ENCODE assay signal across 8 cellular contexts in genomic region chr2:101698419-101699190, GRCh38. TPM values are rescaled to one million over a fixed set of nuclear protein-coding genes. Genes with fewer than 3 reads are reported as not detected.
DNase-seq lines count a peak whose midpoint lies in the region; ATAC-seq, FAIRE-seq and TF ChIP-seq lines count a peak whose summit lies in the region.

No MANE protein-coding gene starts in this region.

- H3K36me3 Mint-ChIP-seq in natural killer cell treated with Interleukin-12 subunit alpha and Interleukin-12 subunit beta and Interleukin-15 and Interleukin-18, amount 100 ng/mL, for 72 hours = peaks cover 13% of the 10 kb centered on the region

- intact Hi-C loops in pancreas (cut with DNase I) = no loop called here

- no peaks in the 10 kb centered on the region for H3K9me3 ChIP-seq in pancreas

- peaks cover 0 to 2% of the 10 kb centered on the region in 2 donors for H3K27me3 Mint-ChIP-seq in natural killer cell treated with Interleukin-12 subunit alpha and Interleukin-12 subunit beta and Interleukin-15 and Interleukin-18, amount 100 ng/mL, for 72 hours

- TF ChIP-seq CTCF in epithelial cell of esophagus (IDR thresholded peaks at IDR 0.05; ENCODE audit: insufficient read depth, low read depth, low read length, missing control alignments) (no peak), pancreas (IDR thresholded peaks at IDR 0.05) (no peak)

- H3K4me3 ChIP-seq in epithelial cell of esophagus (ENCODE audit: low read length) = peak overlapping the region; percentile 86
- H3K4me3 ChIP-seq in pancreas = peak overlapping the region; percentile 36 to 65 (median 54)

- H3K36me3 ChIP-seq in pancreas = no peaks in the 10 kb centered on the region

- H3K4me3 Mint-ChIP-seq in natural killer cell treated with Interleukin-12 subunit alpha and Interleukin-12 subunit beta and Interleukin-15 and Interleukin-18, amount 100 ng/mL, for 72 hours = no peak overlapping the region

- ATAC-seq in pancreas (no peak), GM19328 (IDR thresholded peaks at IDR 0.05; ENCODE audit: unreplicated experiment) (no peak), GM21717 (IDR thresholded peaks at IDR 0.05; ENCODE audit: unreplicated experiment) (no peak)
- no peak for ATAC-seq in natural killer cell treated with Interleukin-12 subunit alpha and Interleukin-12 subunit beta and Interleukin-15 and Interleukin-18, amount 100 ng/mL, for 72 hours

- peaks cover 16 to 24% of the 10 kb centered on the region in 2 donors for H3K4me1 Mint-ChIP-seq in natural killer cell treated with Interleukin-12 subunit alpha and Interleukin-12 subunit beta and Interleukin-15 and Interleukin-18, amount 100 ng/mL, for 72 hours (ENCODE audit: low read depth in 2 of 2)

- WGBS in pancreas, 2 donors = 9 to 11% methylated on average over 15 of the region's 15 CpGs

- H3K27ac ChIP-seq in pancreas = peak overlapping the region in 2 of 4 donors; percentile 50 to 60

- DNase-seq in stimulated activated CD4-positive, alpha-beta T cell treated with anti-CD3 and anti-CD28 coated beads, Interleukin-15, amount 100 ng/mL, for 24 hours = peak; percentile 28
- DNase-seq in stimulated activated CD4-positive, alpha-beta T cell treated with anti-CD3 and anti-CD28 coated beads, Interleukin-1b, Interleukin-23, amount 100 ng/mL, for 48 hours = no peak
- DNase-seq in OCI-M1 (lab: John Stamatoyannopoulos, UW) = peak; percentile 52
- peak; percentile 59 for DNase-seq in epithelial cell of esophagus (ENCODE audit: low read depth)
- DNase-seq in pancreas = peak in 1 of 6 donors; percentile 29
- no peak for DNase-seq in natural killer cell treated with Interleukin-12 subunit alpha and Interleukin-12 subunit beta and Interleukin-15 and Interleukin-18, amount 100 ng/mL, for 72 hours (ENCODE audit: low spot score)

- no peak overlapping the region for H3K27ac Mint-ChIP-seq in natural killer cell treated with Interleukin-12 subunit alpha and Interleukin-12 subunit beta and Interleukin-15 and Interleukin-18, amount 100 ng/mL, for 72 hours

- no peaks in the 10 kb centered on the region for H3K27me3 ChIP-seq in pancreas

- no peaks in the 10 kb centered on the region for H3K9me3 Mint-ChIP-seq in natural killer cell treated with Interleukin-12 subunit alpha and Interleukin-12 subunit beta and Interleukin-15 and Interleukin-18, amount 100 ng/mL, for 72 hours

- FAIRE-seq in pancreas (lab: Jason Lieb, UNC) = no peak

- peaks cover 0 to 10% (median 5%) of the 10 kb centered on the region in 3 donors for H3K4me1 ChIP-seq in pancreas

RNA-seq across cellular contexts. Expression of gene MAP4K4, which starts 1.1 kb away (rescaled TPM):
- 10 to 100 TPM; 12.4 to 38.7 (median 16.0) TPM for total RNA-seq in pancreas
- polyA plus RNA-seq in pancreas = 10 to 100 TPM in 1 of 2 donors, 1 to 10 TPM in 1; 9.7 to 10.5 TPM
- 10 to 100 TPM; 69.1 to 71.5 TPM for total RNA-seq in natural killer cell treated with Interleukin-12 subunit alpha and Interleukin-12 subunit beta and Interleukin-15 and Interleukin-18, amount 100 ng/mL, for 72 hours

Comparison
In these comparisons a context has a peak if more than half of its experiments do, and no peak if none do; other contexts are left out.
1. DNase-seq: peak in stimulated activated CD4-positive, alpha-beta T cell treated with anti-CD3 and anti-CD28 coated beads, Interleukin-15, amount 100 ng/mL, for 24 hours (single experiment), OCI-M1 (single experiment) and epithelial cell of esophagus (single experiment); none in stimulated activated CD4-positive, alpha-beta T cell treated with anti-CD3 and anti-CD28 coated beads, Interleukin-1b, Interleukin-23, amount 100 ng/mL, for 48 hours (single experiment) and natural killer cell treated with Interleukin-12 subunit alpha and Interleukin-12 subunit beta and Interleukin-15 and Interleukin-18, amount 100 ng/mL, for 72 hours (single experiment).